Comparison of ENCODE assay signal across 2 cellular contexts in the genomic region with DNA sequence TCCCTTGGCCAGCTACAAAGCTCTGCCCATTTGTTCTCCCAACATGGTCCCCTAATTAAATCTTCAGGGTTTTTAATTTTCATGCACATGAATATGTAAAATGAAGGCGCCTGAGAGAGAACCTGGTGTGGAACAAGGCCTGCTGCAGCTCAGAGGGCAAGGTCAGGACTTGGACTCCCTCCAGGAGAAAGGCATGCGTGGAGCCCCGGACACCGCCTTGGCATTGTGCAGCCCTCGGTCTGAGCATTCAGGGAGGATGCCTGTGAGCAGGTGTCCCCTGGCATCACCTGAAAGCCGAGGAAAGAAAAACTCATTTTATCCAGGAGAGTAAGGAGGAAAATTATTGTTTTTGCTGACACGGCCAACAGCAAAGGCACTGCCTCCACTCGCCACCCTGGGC.
TF ChIP-seq lines count a peak whose summit lies in the region.

No MANE protein-coding gene starts in this region.

TF ChIP-seq in HepG2, 621 proteins besides CTCF, POLR2A, EP300 and RAD21 (continued from another document):
- TF ChIP-seq, protein P1, sequence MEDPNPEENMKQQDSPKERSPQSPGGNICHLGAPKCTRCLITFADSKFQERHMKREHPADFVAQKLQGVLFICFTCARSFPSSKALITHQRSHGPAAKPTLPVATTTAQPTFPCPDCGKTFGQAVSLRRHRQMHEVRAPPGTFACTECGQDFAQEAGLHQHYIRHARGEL (CRISPR knock-in tag; IDR thresholded peaks at IDR 0.05): no peak
- TF ChIP-seq MAFK (conservative IDR thresholded peaks at IDR 0.05 in 1 of 2, IDR thresholded peaks at IDR 0.05 in 1 of 2; ENCODE audit: low read length in 2 of 2): peak; percentile 43 to 51; a peak in 3 of 4 replicates
- TF ChIP-seq, protein P2, sequence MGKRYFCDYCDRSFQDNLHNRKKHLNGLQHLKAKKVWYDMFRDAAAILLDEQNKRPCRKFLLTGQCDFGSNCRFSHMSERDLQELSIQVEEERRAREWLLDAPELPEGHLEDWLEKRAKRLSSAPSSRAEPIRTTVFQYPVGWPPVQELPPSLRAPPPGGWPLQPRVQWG (CRISPR knock-in tag; IDR thresholded peaks at IDR 0.05; ENCODE audit: borderline replicate concordance, low read depth): no peak

TF ChIP-seq in HEK293T, 16 proteins besides CTCF, POLR2A, EP300 and RAD21 (continued from another document):
- TF ChIP-seq, protein P3, sequence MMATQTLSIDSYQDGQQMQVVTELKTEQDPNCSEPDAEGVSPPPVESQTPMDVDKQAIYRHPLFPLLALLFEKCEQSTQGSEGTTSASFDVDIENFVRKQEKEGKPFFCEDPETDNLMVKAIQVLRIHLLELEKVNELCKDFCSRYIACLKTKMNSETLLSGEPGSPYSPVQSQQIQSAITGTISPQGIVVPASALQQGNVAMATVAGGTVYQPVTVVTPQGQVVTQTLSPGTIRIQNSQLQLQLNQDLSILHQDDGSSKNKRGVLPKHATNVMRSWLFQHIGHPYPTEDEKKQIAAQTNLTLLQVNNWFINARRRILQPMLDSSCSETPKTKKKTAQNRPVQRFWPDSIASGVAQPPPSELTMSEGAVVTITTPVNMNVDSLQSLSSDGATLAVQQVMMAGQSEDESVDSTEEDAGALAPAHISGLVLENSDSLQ (IDR thresholded peaks at IDR 0.05): no peak
- no peak for TF ChIP-seq SUZ12 (IDR thresholded peaks at IDR 0.05)
- TF ChIP-seq ELF4 (IDR thresholded peaks at IDR 0.05): no peak
- no peak for TF ChIP-seq SP1 (IDR thresholded peaks at IDR 0.05)
- TF ChIP-seq FOXM1 (IDR thresholded peaks at IDR 0.05; ENCODE audit: borderline replicate concordance): no peak
